In genomic region chr14:101088714-101089113, GRCh38 we compare ENCODE assay signal across 15 cellular contexts.
A peak's percentile ranks its signal among the peaks of the same experiment; 100 is the strongest.
DNase-seq lines count a peak whose midpoint lies in the region; ATAC-seq and TF ChIP-seq lines count a peak whose summit lies in the region.
"Had no signal": no experiment of that assay in that cellular context is flagged by ENCODE, and none has a peak within 500 bp of the region (broad histone marks: within the 10 kb centered on the region; RNA-seq: fewer than 3 reads in every experiment).

No MANE protein-coding gene starts in this region.

- no peaks in the 10 kb centered on the region for H3K79me1 ChIP-seq in mesendoderm (ENCODE audit: low read length)

- H3K79me2 ChIP-seq in SK-N-SH (ENCODE audit: insufficient read depth) (no peaks in the 10 kb centered on the region), mesendoderm (ENCODE audit: control insufficient read depth, insufficient read depth, low read length) (no peaks in the 10 kb centered on the region)

- H4K8ac ChIP-seq in mesendoderm (ENCODE audit: low read depth, low read length), result no peak overlapping the region

- H3K18ac ChIP-seq in mesendoderm (ENCODE audit: low read length), result peak overlapping the region; percentile 11

- H2AK5ac ChIP-seq in mesendoderm (ENCODE audit: low read length), result no peak overlapping the region

- H3K9ac ChIP-seq in SK-N-SH, result no peak overlapping the region
- H3K9ac ChIP-seq in mesendoderm (ENCODE audit: low read length), result no peak overlapping the region
- H3K9ac ChIP-seq: GM23248 had no signal

- H3K56ac ChIP-seq in mesendoderm (ENCODE audit: low read length), result no peak overlapping the region

- peak overlapping the region; percentile 43 for H3K27ac Mint-ChIP-seq in T-helper 17 cell
- H3K27ac Mint-ChIP-seq: CD4-positive, alpha-beta T cell had no signal

- peak overlapping the region in 1 of 2 experiments; percentile 95; a peak in 2 of 4 replicates for H3K27ac ChIP-seq in SK-N-SH (ENCODE audit: low read depth in 2 of 2, low read length in 1 of 2)
- H3K27ac ChIP-seq in mesendoderm (ENCODE audit: low read depth, low read length), result no peak overlapping the region
- H3K27ac ChIP-seq: C4-2B, GM23248 had no signal

- H3K4ac ChIP-seq in mesendoderm (ENCODE audit: low read depth, low read length), result no peak overlapping the region

- 32% methylated on average over 3 of the region's 3 CpGs for WGBS in SK-N-SH (ENCODE audit: low lambda C conversion rate)
- no CpG with 5 or more reads among the region's 3 CpGs for WGBS in mesendoderm (ENCODE audit: extremely low coverage, insufficient coverage, low lambda C conversion rate)

- H4K20me1 ChIP-seq in SK-N-SH (ENCODE audit: insufficient read depth), result no peaks in the 10 kb centered on the region

- TF ChIP-seq EP300 in SK-N-SH (IDR thresholded peaks at IDR 0.05; ENCODE audit: borderline replicate concordance in 1 of 2, low read depth in 1 of 2, low read length in 1 of 2), result peak in 1 of 2 experiments; percentile 87; a peak in 2 of 4 replicates

- H3K4me1 ChIP-seq in SK-N-SH (ENCODE audit: control insufficient read depth in 1 of 2, insufficient read depth in 2 of 2, low read depth in 1 of 2, low read length in 1 of 2), result peaks cover 0 to 24% of the 10 kb centered on the region in 2 experiments; a peak in 2 of 4 replicates
- no peaks in the 10 kb centered on the region for H3K4me1 ChIP-seq in mesendoderm (ENCODE audit: control insufficient read depth, low read depth, low read length)
- H3K4me1 ChIP-seq: Caco-2 had no signal

- peak overlapping the region; percentile 8 for H3K23ac ChIP-seq in mesendoderm (ENCODE audit: low read length)

- no peaks in the 10 kb centered on the region for H3K36me3 Mint-ChIP-seq in T-helper 17 cell (ENCODE audit: low read depth)

- no peaks in the 10 kb centered on the region for H3K4me1 Mint-ChIP-seq in T-helper 17 cell

- peak; percentile 23 for DNase-seq in activated CD8-positive, alpha-beta memory T cell treated with anti-CD3 and anti-CD28 coated beads, Interleukin-2, amount 50 U/mL, for 48 hours
- no peak for DNase-seq in activated CD8-positive, alpha-beta memory T cell treated with anti-CD3 and anti-CD28 coated beads, Interleukin-2, amount 50 U/mL, for 4 hours
- peak; percentile 66 for DNase-seq in SK-N-SH
- DNase-seq in T-helper 17 cell, result no peak
- DNase-seq in mesendoderm, result no peak
- no peak for DNase-seq in amniotic stem cell (lab: John Stamatoyannopoulos, UW)
- no peak for DNase-seq in HuH-7.5 (ENCODE audit: low spot score)
- no peak for DNase-seq in stimulated activated naive CD4-positive, alpha-beta T cell (lab: John Stamatoyannopoulos, UW)
- DNase-seq: ACHN, AML-193, Caco-2, GM23248, HCEC 1CT had no signal

- POLR2A ChIA-PET in SK-N-SH (lab: Yijun Ruan, JAX), result interaction anchor here (0.8 to 2.2 kb wide), 5 partner anchors 13 to 305 kb away, joined by 3 to 8 read pairs (median 3); no protein-coding TSS in a partner anchor

- no peaks in the 10 kb centered on the region for H3K27me3 ChIP-seq in SK-N-SH (ENCODE audit: insufficient read depth)
- H3K27me3 ChIP-seq in mesendoderm (ENCODE audit: insufficient read depth, low read length, poor library complexity), result no peaks in the 10 kb centered on the region

- H3K4me2 ChIP-seq in SK-N-SH (no peak overlapping the region), mesendoderm (ENCODE audit: low read length) (no peak overlapping the region)

- no peak for TF ChIP-seq RAD21 in SK-N-SH (IDR thresholded peaks at IDR 0.05; ENCODE audit: low read length)

- peaks cover 19% of the 10 kb centered on the region for H3K27me3 Mint-ChIP-seq in T-helper 17 cell

- H2BK15ac ChIP-seq in mesendoderm (replicated peaks; ENCODE audit: low read depth), result no peak overlapping the region

- H4K5ac ChIP-seq in mesendoderm (ENCODE audit: low read length), result no peak overlapping the region

- no peak overlapping the region for H3K4me3 Mint-ChIP-seq in T-helper 17 cell
- H3K4me3 Mint-ChIP-seq: CD4-positive, alpha-beta T cell had no signal

- CTCF ChIA-PET in SK-N-SH (lab: Yijun Ruan, JAX), result interaction anchor here (1.5 to 1.9 kb wide), 3 partner anchors 11 to 183 kb away, joined by 3 to 7 read pairs (median 4); no protein-coding TSS in a partner anchor

- no peak for TF ChIP-seq CTCF in SK-N-SH (IDR thresholded peaks at IDR 0.05)

- no peak overlapping the region for H2BK5ac ChIP-seq in mesendoderm (ENCODE audit: low read length)

- H2BK120ac ChIP-seq in mesendoderm (ENCODE audit: low read depth, low read length), result no peak overlapping the region

- no peak overlapping the region for H2AFZ ChIP-seq in SK-N-SH (ENCODE audit: low read depth)
- H2AFZ ChIP-seq: GM23248 had no signal

- H3K9me3 ChIP-seq in SK-N-SH, result no peaks in the 10 kb centered on the region
- H3K9me3 ChIP-seq in T-helper 17 cell (ENCODE audit: control insufficient read depth, low read length, poor library complexity, severe bottlenecking), result no peaks in the 10 kb centered on the region
- H3K9me3 ChIP-seq: Caco-2 had no signal

- ATAC-seq in T-helper 17 cell, result no peak

- H3K36me3 ChIP-seq in SK-N-SH (replicated peaks in 1 of 2; ENCODE audit: control insufficient read depth in 1 of 2, insufficient read depth in 2 of 2, low read length in 1 of 2), result no peaks in the 10 kb centered on the region
- H3K36me3 ChIP-seq in mesendoderm (ENCODE audit: control insufficient read depth, insufficient read depth, low read length), result no peaks in the 10 kb centered on the region

- no peaks in the 10 kb centered on the region for H3F3A ChIP-seq in SK-N-SH (replicated peaks; ENCODE audit: insufficient read depth)

- no peaks in the 10 kb centered on the region for H3K9me2 ChIP-seq in SK-N-SH

- no peak overlapping the region for H3K4me3 ChIP-seq in SK-N-SH (ENCODE audit: low read depth in 2 of 2, low read length in 1 of 2)
- no peak overlapping the region for H3K4me3 ChIP-seq in mesendoderm (ENCODE audit: low read length)
- H3K4me3 ChIP-seq: GM23248 had no signal

TF ChIP-seq in SK-N-SH, 30 proteins besides CTCF, POLR2A, EP300 and RAD21:
- TF ChIP-seq FOXJ3 (CRISPR knock-in tag; IDR thresholded peaks at IDR 0.05), result peak; percentile 35; the same call in 1 of the 2 replicates
- TF ChIP-seq RCOR1 (IDR thresholded peaks at IDR 0.05; ENCODE audit: low read length), result peak; percentile 85
- TF ChIP-seq TCF12 (IDR thresholded peaks at IDR 0.05), result no peak
- TF ChIP-seq, protein P1, sequence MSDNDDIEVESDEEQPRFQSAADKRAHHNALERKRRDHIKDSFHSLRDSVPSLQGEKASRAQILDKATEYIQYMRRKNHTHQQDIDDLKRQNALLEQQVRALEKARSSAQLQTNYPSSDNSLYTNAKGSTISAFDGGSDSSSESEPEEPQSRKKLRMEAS (IDR thresholded peaks at IDR 0.05; ENCODE audit: low read depth), result no peak
- no peak for TF ChIP-seq SIN3A (IDR thresholded peaks at IDR 0.05; ENCODE audit: borderline replicate concordance, low read depth, low read length)
- no peak for TF ChIP-seq MXI1 (IDR thresholded peaks at IDR 0.05; ENCODE audit: low read depth, low read length)
- TF ChIP-seq YY1 (IDR thresholded peaks at IDR 0.05; ENCODE audit: low read depth), result no peak
- no peak for TF ChIP-seq POLR2AphosphoS5 (IDR thresholded peaks at IDR 0.05; ENCODE audit: low read depth, low read length)
- TF ChIP-seq GATA2 (CRISPR knock-in tag; IDR thresholded peaks at IDR 0.05), result peak; percentile 77

Comparison
In these comparisons a context has a peak if more than half of its experiments do, and no peak if none do; other contexts are left out.
1. DNase-seq: peak in activated CD8-positive, alpha-beta memory T cell treated with anti-CD3 and anti-CD28 coated beads, Interleukin-2, amount 50 U/mL, for 48 hours (single experiment) and SK-N-SH (single experiment); none in activated CD8-positive, alpha-beta memory T cell treated with anti-CD3 and anti-CD28 coated beads, Interleukin-2, amount 50 U/mL, for 4 hours (single experiment), T-helper 17 cell (0 of 3), mesendoderm (single experiment), amniotic stem cell (single experiment), HuH-7.5 (single experiment) and stimulated activated naive CD4-positive, alpha-beta T cell (0 of 6).